21 cellular contexts compared by ENCODE assay signal in the genomic region with DNA sequence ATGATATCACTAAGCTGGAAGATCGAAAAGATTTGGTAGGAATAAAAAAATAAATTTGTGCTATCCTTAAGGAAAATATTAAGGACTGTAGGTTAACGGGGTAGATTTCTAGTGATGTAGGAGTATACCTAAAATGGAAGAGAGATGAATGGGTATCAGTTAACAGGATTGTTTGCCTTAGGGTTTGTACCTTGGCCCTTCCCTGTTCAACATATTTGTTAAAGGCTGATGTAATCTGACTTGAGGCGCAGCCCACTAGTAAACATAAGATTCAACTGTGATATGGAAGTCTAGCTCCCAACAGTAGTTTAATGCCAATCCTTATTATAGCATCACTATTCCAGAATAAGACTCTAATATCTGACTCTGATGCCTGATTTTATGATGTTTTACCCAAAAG.
DNase-seq lines count a peak whose midpoint lies in the region; ATAC-seq and TF ChIP-seq lines count a peak whose summit lies in the region.
"Had no signal": no experiment of that assay in that cellular context is flagged by ENCODE, and none has a peak within 500 bp of the region (broad histone marks: within the 10 kb centered on the region; RNA-seq: fewer than 3 reads in every experiment).

No MANE protein-coding gene starts in this region.

- ATAC-seq in left lobe of liver (peak; percentile 82), HG03175 (IDR thresholded peaks at IDR 0.05; ENCODE audit: unreplicated experiment) (no peak)

- DNase-seq in DMS53 (lab: John Stamatoyannopoulos, UW): peak; percentile 95
- DNase-seq in NCI-H748 (lab: John Stamatoyannopoulos, UW; ENCODE audit: unreplicated experiment): peak; percentile 61
- DNase-seq in left lobe of liver (ENCODE audit: low spot score): no peak
- no peak for DNase-seq in foreskin fibroblast
- no peak for DNase-seq in MG63
- DNase-seq: CD4-positive, CD25-positive, alpha-beta regulatory T cell; DMS 273 treated with DMSO at 0.1 percent for 48 hours; GDM1; Kasumi-1; NCI-H1092; NCI-H1436; NCI-H187 treated with DMSO at 0.1 percent for 48 hours; NCI-H2107; NCI-H2227 treated with DMSO at 0.1 percent for 48 hours; NCI-H524 treated with DMSO at 0.1 percent for 48 hours; NK-92 treated with Interleukin-12 subunit alpha and Interleukin-12 subunit beta, amount 100 ng/mL, for 24 hours; SIG-M5; SK-N-SH had no signal

- no peaks in the 10 kb centered on the region for H3K36me3 ChIP-seq in MG63

- no peak overlapping the region for H3K4me3 ChIP-seq in foreskin fibroblast (ENCODE audit: low read depth in 1 of 2, low read length in 2 of 2)
- H3K4me3 ChIP-seq in MG63: no peak overlapping the region

- H3K27me3 ChIP-seq in MG63: no peaks in the 10 kb centered on the region

- peak overlapping the region; percentile 46 for H3K27ac ChIP-seq in 22Rv1
- H3K27ac ChIP-seq: RWPE1 had no signal

- no peak for TF ChIP-seq CTCF in 22Rv1 (IDR thresholded peaks at IDR 0.05)
- no peak for TF ChIP-seq CTCF in foreskin fibroblast (IDR thresholded peaks at IDR 0.05; ENCODE audit: low read depth, low read length)

- H3K9me3 ChIP-seq in MG63: no peaks in the 10 kb centered on the region
- H3K9me3 ChIP-seq: SK-N-SH had no signal

Comparison
In these comparisons a context has a peak if more than half of its experiments do, and no peak if none do; other contexts are left out.
1. DNase-seq: peak in DMS53 (single experiment) and NCI-H748 (single experiment); none in left lobe of liver (single experiment), foreskin fibroblast (0 of 2) and MG63 (single experiment).